8 cellular contexts compared by ENCODE assay signal in genomic region chr19:2273356-2274184, GRCh38. TPM values are rescaled to one million over a fixed set of nuclear protein-coding genes. Genes with fewer than 3 reads are reported as not detected.
DNase-seq lines count a peak whose midpoint lies in the region; ATAC-seq and TF ChIP-seq lines count a peak whose summit lies in the region.

No MANE protein-coding gene starts in this region.

- no peak overlapping the region for H2AFZ ChIP-seq in OCI-LY1 (ENCODE audit: low read length)

- peak; percentile 63 for DNase-seq in G401 (ENCODE audit: low spot score)
- DNase-seq in activated T-cell treated with anti-CD3 and anti-CD28 coated beads for 48 hours (ENCODE audit: low read depth), result peak; percentile 79
- DNase-seq in myocyte (ENCODE audit: low read depth), result peak; percentile 75
- DNase-seq in stimulated activated naive CD8-positive, alpha-beta T cell treated with anti-CD3 and anti-CD28 coated beads, Interleukin-15, amount 100 ng/mL, for 72 hours, result peak; percentile 90 to 91

- peak overlapping the region; percentile 90 for H3K9ac ChIP-seq in OCI-LY1 (ENCODE audit: low read length)

- no peaks in the 10 kb centered on the region for H3K27me3 ChIP-seq in OCI-LY1 (ENCODE audit: insufficient read depth, low read length)

- H3K9me3 Mint-ChIP-seq in stimulated activated naive CD8-positive, alpha-beta T cell treated with anti-CD3 and anti-CD28 coated beads, Interleukin-15, amount 100 ng/mL, for 72 hours, result no peaks in the 10 kb centered on the region

- peak; percentile 31 for ATAC-seq in HG03280 (IDR thresholded peaks at IDR 0.05; ENCODE audit: unreplicated experiment)
- peak; percentile 3 for ATAC-seq in esophagus mucosa
- peak; percentile 84 for ATAC-seq in stimulated activated naive CD8-positive, alpha-beta T cell treated with anti-CD3 and anti-CD28 coated beads, Interleukin-15, amount 100 ng/mL, for 72 hours
- no peak for ATAC-seq in HG02610 (IDR thresholded peaks at IDR 0.05; ENCODE audit: unreplicated experiment)

- peak overlapping the region; percentile 49 to 99 for H3K27ac Mint-ChIP-seq in stimulated activated naive CD8-positive, alpha-beta T cell treated with anti-CD3 and anti-CD28 coated beads, Interleukin-15, amount 100 ng/mL, for 72 hours

- 0 out of 2 replicates have a peak, but pooled peaks cover 2% of the 10 kb centered on the region for H4K20me1 ChIP-seq in OCI-LY1 (ENCODE audit: insufficient read depth, low read length)

- H3K9me3 ChIP-seq in OCI-LY1 (ENCODE audit: low read length), result no peaks in the 10 kb centered on the region

- H3K4me1 ChIP-seq in OCI-LY1 (ENCODE audit: insufficient read depth, low read length, severe bottlenecking), result peaks cover 35% of the 10 kb centered on the region

- peaks cover 42% of the 10 kb centered on the region for H3K4me1 Mint-ChIP-seq in stimulated activated naive CD8-positive, alpha-beta T cell treated with anti-CD3 and anti-CD28 coated beads, Interleukin-15, amount 100 ng/mL, for 72 hours

- peak overlapping the region; percentile 92 for H3K4me2 ChIP-seq in OCI-LY1 (ENCODE audit: low read length)

- H3K4me3 Mint-ChIP-seq in stimulated activated naive CD8-positive, alpha-beta T cell treated with anti-CD3 and anti-CD28 coated beads, Interleukin-15, amount 100 ng/mL, for 72 hours, result peak overlapping the region; percentile 84 to 90

- peaks cover 29% of the 10 kb centered on the region for H3K79me2 ChIP-seq in OCI-LY1 (ENCODE audit: insufficient read depth, low read length)

- no peaks in the 10 kb centered on the region for H3K9me2 ChIP-seq in OCI-LY1 (ENCODE audit: low read depth, low read length)

- peak overlapping the region; percentile 80 for H3K27ac ChIP-seq in OCI-LY1 (ENCODE audit: low read depth, low read length, poor library complexity, severe bottlenecking)

- peak; percentile 98 for TF ChIP-seq CTCF in OCI-LY1 (IDR thresholded peaks at IDR 0.05; ENCODE audit: low read length)

- no peaks in the 10 kb centered on the region for H3K27me3 Mint-ChIP-seq in stimulated activated naive CD8-positive, alpha-beta T cell treated with anti-CD3 and anti-CD28 coated beads, Interleukin-15, amount 100 ng/mL, for 72 hours

- H3K4me3 ChIP-seq in OCI-LY1 (ENCODE audit: low read depth, low read length, poor library complexity, severe bottlenecking), result peak overlapping the region; percentile 78

- peaks cover 61% of the 10 kb centered on the region for H3K36me3 ChIP-seq in OCI-LY1 (ENCODE audit: insufficient read depth, low read length)

- in situ Hi-C loops in G401 (cut with HindIII; ENCODE audit: low sequenced_read_pairs), result no loop called here

- H3F3A ChIP-seq in OCI-LY1 (ENCODE audit: insufficient read depth, low read length), result peaks cover 7% of the 10 kb centered on the region; the same call in 1 of the 2 replicates

RNA-seq across cellular contexts. Expression of gene PEAK3, which starts 8.4 kb away (rescaled TPM):
- not detected in 2 replicates for total RNA-seq in G401 (2014; rRNA removed; shearing (Covaris generic))
- total RNA-seq in esophagus mucosa (0.08 TPM), myocyte (0.16 and 0.36 TPM in 2 replicates)
- polyA plus RNA-seq in myocyte (2012), result 0.21 TPM

RNA-seq across cellular contexts. Expression of gene JSRP1, which starts 17.4 kb away (rescaled TPM):
- 2.5 TPM in 1 of 2 replicates, not detected in the other for total RNA-seq in G401 (2014; rRNA removed; shearing (Covaris generic))
- total RNA-seq in esophagus mucosa (not detected), myocyte (303 and 333 TPM in 2 replicates)
- 42.4 TPM for polyA plus RNA-seq in myocyte (2012)

RNA-seq across cellular contexts. Expression of gene AMH, which starts 24.4 kb away (rescaled TPM):
- 2.6 and 4.6 TPM in 2 replicates for total RNA-seq in G401 (2014; rRNA removed; shearing (Covaris generic))
- total RNA-seq in esophagus mucosa (0.56 TPM), myocyte (5.1 and 7.3 TPM in 2 replicates)
- polyA plus RNA-seq in myocyte (2012), result 6.6 TPM

RNA-seq across cellular contexts. Expression of gene LINGO3, which starts 34.4 kb away (rescaled TPM):
- total RNA-seq in G401 (2014; rRNA removed; shearing (Covaris generic)), result not detected in 2 replicates
- total RNA-seq in esophagus mucosa, result not detected
- total RNA-seq in myocyte, result not detected in 2 replicates
- polyA plus RNA-seq in myocyte (2012), result 0.08 TPM

RNA-seq across cellular contexts. Expression of gene SF3A2, which starts 36.9 kb away (rescaled TPM):
- 21.9 and 33.0 TPM in 2 replicates for total RNA-seq in G401 (2014; rRNA removed; shearing (Covaris generic))
- 45.4 TPM for total RNA-seq in esophagus mucosa
- total RNA-seq in myocyte, result 21.6 and 23.1 TPM in 2 replicates
- 46.6 TPM for polyA plus RNA-seq in myocyte (2012)

Comparison
In these comparisons a context has a peak if more than half of its experiments do, and no peak if none do; other contexts are left out.
1. RNA of gene JSRP1, which starts 17.4 kb away (total RNA-seq): 303 to 333 TPM in myocyte; 2.5 TPM in G401 and not detected in esophagus mucosa (single experiment); every median in the first group is over 10 times any median in the second.
2. Peak in every context shown above with its lines, with median percentiles within 50 percentile points of each other: DNase-seq.